Comparison of ENCODE assay signal across 26 cellular contexts in the genomic region with DNA sequence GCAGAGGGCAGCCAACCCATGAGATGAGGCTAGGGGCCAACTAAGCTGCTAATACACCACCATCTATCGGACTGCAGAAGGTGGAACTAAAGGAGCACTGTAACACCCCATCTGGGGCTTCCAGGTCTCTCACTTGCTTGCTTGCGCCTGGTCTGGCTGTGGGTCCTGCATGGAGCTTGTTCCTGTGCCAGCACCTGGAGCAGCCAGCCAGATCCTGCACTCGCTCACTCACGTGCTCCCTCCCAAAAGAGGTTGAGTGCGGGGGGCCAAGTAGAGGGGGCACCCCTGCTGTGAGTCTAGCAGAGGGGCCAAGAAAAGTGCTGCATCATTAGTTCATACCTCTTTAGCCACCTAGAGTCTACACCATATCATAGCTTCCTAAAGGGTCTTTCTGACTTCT.
"Had no signal": no experiment of that assay in that cellular context is flagged by ENCODE, and none has a peak within 500 bp of the region (broad histone marks: within the 10 kb centered on the region; RNA-seq: fewer than 3 reads in every experiment).

No MANE protein-coding gene starts in this region.

- H3K9ac ChIP-seq: parathyroid adenoma had no signal

- H3K4me1 ChIP-seq: parathyroid adenoma, psoas muscle, right lobe of liver, sigmoid colon, stomach, testis, tibial artery, transverse colon, upper lobe of left lung, uterus had no signal

- H3K79me2 ChIP-seq: parathyroid adenoma had no signal

- H3K9me3 ChIP-seq: neutrophil, ovary, psoas muscle, right lobe of liver, testis, tibial artery, transverse colon, upper lobe of left lung, uterus had no signal

- H3K36me3 ChIP-seq: neutrophil, ovary, right lobe of liver, sigmoid colon, stomach, tibial artery, transverse colon, upper lobe of left lung, uterus had no signal

- H2AFZ ChIP-seq: parathyroid adenoma had no signal

- H3K27me3 ChIP-seq: neutrophil, ovary, right lobe of liver, sigmoid colon, stomach, testis, tibial artery, transverse colon, upper lobe of left lung, uterus had no signal

- H3K4me3 ChIP-seq: ovary, psoas muscle, right lobe of liver, sigmoid colon, stomach, testis, tibial artery, transverse colon, upper lobe of left lung, uterus had no signal

- FAIRE-seq: small intestine had no signal

- H3K27ac ChIP-seq: neutrophil, ovary, parathyroid adenoma, psoas muscle, right lobe of liver, sigmoid colon, stomach, testis, tibial artery, transverse colon, upper lobe of left lung, uterus had no signal

- ATAC-seq: naive thymus-derived CD8-positive, alpha-beta T cell; natural killer cell treated with Interleukin-12 subunit alpha and Interleukin-12 subunit beta and Interleukin-15 and Interleukin-18, amount 100 ng/mL, for 72 hours; psoas muscle; right cardiac atrium; stimulated activated effector memory CD8-positive, alpha-beta T cell treated with anti-CD3 and anti-CD28 coated beads, Interleukin-12 subunit alpha, Interleukin-12 subunit beta, amount 100 ng/mL, for 72 hours; stimulated activated naive B cell treated with anti-CD40 and anti-IgM and Interleukin-4, amounts not matched to agents 10 μg/mL and 1 μg/mL and 100 μg/mL, for 72 hours had no signal

- DNase-seq: naive B cell; naive thymus-derived CD8-positive, alpha-beta T cell; nephron progenitor cell; nucleus accumbens; ovary; psoas muscle; right lobe of liver; sigmoid colon; small intestine; stimulated activated CD4-positive, alpha-beta T cell treated with anti-CD3 and anti-CD28 coated beads, Interleukin-15, amount 100 ng/mL, for 24 hours; stimulated activated CD4-positive, alpha-beta T cell treated with anti-CD3 and anti-CD28 coated beads, Interleukin-2, amount 100 ng/mL, for 24 hours; stimulated activated CD4-positive, alpha-beta T cell treated with anti-CD3 and anti-CD28 coated beads, Interleukin-2, amount 100 ng/mL, for 48 hours; stimulated activated CD4-positive, alpha-beta T cell treated with anti-CD3 and anti-CD28 coated beads, Interleukin-4, amount 100 ng/mL, for 24 hours; stimulated activated naive B cell treated with anti-CD40 and anti-IgM and Interleukin-4, amounts not matched to agents 10 μg/mL and 1 μg/mL and 100 μg/mL, for 72 hours; stimulated activated naive CD4-positive, alpha-beta T cell treated with Interleukin-2 at 50 U/mL for 16 hours; stomach; testis; tibial artery; transverse colon; upper lobe of left lung; uterus had no signal
